15 cellular contexts compared by ENCODE assay signal in genomic region chr1:211126622-211127021, GRCh38. TPM values are rescaled to one million over a fixed set of nuclear protein-coding genes. Genes with fewer than 3 reads are reported as not detected.
A peak's percentile ranks its signal among the peaks of the same experiment; 100 is the strongest.
DNase-seq lines count a peak whose midpoint lies in the region; ATAC-seq and TF ChIP-seq lines count a peak whose summit lies in the region.
"Had no signal": no experiment of that assay in that cellular context is flagged by ENCODE, and none has a peak within 500 bp of the region (broad histone marks: within the 10 kb centered on the region; RNA-seq: fewer than 3 reads in every experiment).

No MANE protein-coding gene starts in this region.

- no peak overlapping the region for H2BK5ac ChIP-seq in IMR-90 (ENCODE audit: low read depth, low read length, poor library complexity, severe bottlenecking)

- H3K4ac ChIP-seq in IMR-90 (ENCODE audit: low read depth, low read length): no peak overlapping the region

- WGBS in IMR-90 (ENCODE audit: extremely low coverage in 2 of 2, insufficient read length in 1 of 2), 2 experiments: no CpG with 5 or more reads among the region's 2 CpGs

- POLR2A ChIA-PET in IMR-90 (lab: Charles Lee; ENCODE audit: unreplicated experiment): no interaction called here

- no peak overlapping the region for H3K9ac ChIP-seq in IMR-90 (ENCODE audit: low read depth, low read length)

- H3K36me3 Mint-ChIP-seq in natural killer cell: no peaks in the 10 kb centered on the region

- H4K91ac ChIP-seq in IMR-90 (ENCODE audit: insufficient read depth, low read depth, low read length): no peak overlapping the region

- no peak overlapping the region for H2BK20ac ChIP-seq in IMR-90 (ENCODE audit: low read depth, low read length)

- no peaks in the 10 kb centered on the region for H3K4me1 Mint-ChIP-seq in natural killer cell

- no peak for TF ChIP-seq POLR2A in IMR-90 (IDR thresholded peaks at IDR 0.05; ENCODE audit: low read depth, low read length)

- intact Hi-C loops in IMR-90 (cut with micrococcal nuclease): no loop called here
- intact Hi-C loops in sciatic nerve (cut with DNase I): no loop called here
- intact Hi-C loops in lower lobe of right lung (cut with DNase I): no loop called here
- intact Hi-C loops in natural killer cell (cut with micrococcal nuclease): no loop called here

- no peaks in the 10 kb centered on the region for H3K9me3 ChIP-seq in IMR-90 (ENCODE audit: control insufficient read depth, insufficient read depth, low read length)
- no peaks in the 10 kb centered on the region for H3K9me3 ChIP-seq in lower lobe of right lung

- TF ChIP-seq RAD21 in IMR-90 (IDR thresholded peaks at IDR 0.05; ENCODE audit: low read length): no peak

- H3K27ac ChIP-seq in IMR-90 (ENCODE audit: insufficient read depth, low read length): no peak overlapping the region
- no peak overlapping the region for H3K27ac ChIP-seq in lower lobe of right lung

- H3K23ac ChIP-seq in IMR-90 (ENCODE audit: low read depth, low read length): no peak overlapping the region

- H3K9me3 Mint-ChIP-seq in natural killer cell: no peaks in the 10 kb centered on the region
- H3K9me3 Mint-ChIP-seq: CD4-positive, alpha-beta T cell had no signal

- no peak overlapping the region for H3K27ac Mint-ChIP-seq in natural killer cell
- H3K27ac Mint-ChIP-seq: CD4-positive, alpha-beta T cell had no signal

- in situ Hi-C loops in IMR-90 (cut with MboI; ENCODE audit: low sequenced_read_pairs): no loop called here

- H3K36me3 ChIP-seq in IMR-90 (ENCODE audit: control insufficient read depth, insufficient read depth, low read length) (no peaks in the 10 kb centered on the region), lower lobe of right lung (no peaks in the 10 kb centered on the region)

- H3K27me3 Mint-ChIP-seq in natural killer cell (ENCODE audit: low read depth in 2 of 2): peaks cover 39 to 53% of the 10 kb centered on the region in 2 donors

- no peaks in the 10 kb centered on the region for H4K20me1 ChIP-seq in IMR-90 (ENCODE audit: insufficient read depth, low read length)

- no peak overlapping the region for H4K5ac ChIP-seq in IMR-90 (ENCODE audit: low read depth, low read length)

- no peak overlapping the region for H2BK15ac ChIP-seq in IMR-90 (ENCODE audit: low read depth, low read length)

- TF ChIP-seq CTCF in IMR-90 (conservative IDR thresholded peaks at IDR 0.05; ENCODE audit: low read depth, low read length) (no peak), fibroblast of villous mesenchyme (IDR thresholded peaks at IDR 0.05; ENCODE audit: insufficient read depth, low read depth, low read length) (no peak), lower lobe of right lung (IDR thresholded peaks at IDR 0.05) (no peak), natural killer cell (IDR thresholded peaks at IDR 0.05) (no peak)

- H4K8ac ChIP-seq in IMR-90 (ENCODE audit: low read depth in 2 of 2, low read length in 2 of 2): no peak overlapping the region

- no peak overlapping the region for H3K18ac ChIP-seq in IMR-90 (ENCODE audit: low read depth, low read length)

- H3K4me3 ChIP-seq in IMR-90 (ENCODE audit: insufficient read depth, low read depth, low read length): no peak overlapping the region
- H3K4me3 ChIP-seq in fibroblast of villous mesenchyme (ENCODE audit: low read depth, low read length): no peak overlapping the region
- no peak overlapping the region for H3K4me3 ChIP-seq in lower lobe of right lung

- peak; percentile 11 for DNase-seq in AG08396 (ENCODE audit: low spot score)
- peak; percentile 23 for DNase-seq in IMR-90
- peak; percentile 70 for DNase-seq in fibroblast of villous mesenchyme (ENCODE audit: low read depth)
- DNase-seq in sciatic nerve (ENCODE audit: low spot score): no peak
- DNase-seq in NCI-H2081 treated with DMSO at 0.1 percent for 48 hours (lab: John Stamatoyannopoulos, UW): no peak
- DNase-seq in lower lobe of right lung: no peak
- no peak for DNase-seq in natural killer cell
- no peak for DNase-seq in NCI-H2107 (lab: John Stamatoyannopoulos, UW)
- DNase-seq: 8988T; CD4-positive, alpha-beta T cell; DND-41; KBM-7; NCI-H1092; NCI-H345; NCI-H526 treated with DMSO at 0.1 percent for 48 hours had no signal

- H3K56ac ChIP-seq in IMR-90 (ENCODE audit: extremely low read depth, insufficient read depth, low read length): no peak overlapping the region

- BruUV-seq in IMR-90 (replicated peaks; lab: Mats Ljungman, UMichigan): no TSS peak

- no peak overlapping the region for H2AFZ ChIP-seq in IMR-90 (replicated peaks; ENCODE audit: low read length, poor library complexity)

- no peaks in the 10 kb centered on the region for H3K27me3 ChIP-seq in IMR-90 (ENCODE audit: control insufficient read depth, insufficient read depth, low read length)
- H3K27me3 ChIP-seq in lower lobe of right lung (ENCODE audit: low read depth): peaks cover 6% of the 10 kb centered on the region

- H2AK5ac ChIP-seq in IMR-90 (ENCODE audit: low read depth, low read length): no peak overlapping the region

- no peak overlapping the region for H3K4me3 Mint-ChIP-seq in natural killer cell
- H3K4me3 Mint-ChIP-seq: CD4-positive, alpha-beta T cell had no signal

- H3K79me1 ChIP-seq in IMR-90 (ENCODE audit: low read depth in 1 of 2, low read length in 2 of 2): no peaks in the 10 kb centered on the region

- H2BK120ac ChIP-seq in IMR-90 (ENCODE audit: low read depth, low read length): no peak overlapping the region

- H3K14ac ChIP-seq in IMR-90 (replicated peaks; ENCODE audit: low read depth, low read length): no peak overlapping the region

- H3K9me1 ChIP-seq in IMR-90 (ENCODE audit: insufficient read depth, low read length): no peaks in the 10 kb centered on the region

- ATAC-seq in IMR-90 (ENCODE audit: low read depth) (peak; percentile 67), sciatic nerve (peak; percentile 91), lower lobe of right lung (no peak), natural killer cell (no peak)

- no peak overlapping the region for H3K4me2 ChIP-seq in IMR-90 (ENCODE audit: low read depth, low read length)

- H2AK9ac ChIP-seq in IMR-90 (replicated peaks; ENCODE audit: low read depth, low read length, poor library complexity): no peak overlapping the region

- dilution Hi-C loops in IMR-90 (cut with HindIII; ENCODE audit: low sequenced_read_pairs, unreplicated experiment): no loop called here

- CTCF ChIA-PET in IMR-90 (lab: Yijun Ruan, JAX): interaction anchor here (1.1 kb wide), 1 partner anchor 529 kb away, joined by 3 read pairs; no protein-coding TSS in a partner anchor

- H3K4me1 ChIP-seq in IMR-90 (ENCODE audit: control insufficient read depth, insufficient read depth, low read length) (no peaks in the 10 kb centered on the region), lower lobe of right lung (no peaks in the 10 kb centered on the region)

TF ChIP-seq in IMR-90, 13 proteins besides CTCF, POLR2A, EP300 and RAD21:
- TF ChIP-seq ELK1 (IDR thresholded peaks at IDR 0.05; ENCODE audit: borderline replicate concordance, low read depth, low read length) (no peak), MXI1 (IDR thresholded peaks at IDR 0.05; ENCODE audit: borderline replicate concordance, low read depth, low read length) (no peak), NFE2L2 (IDR thresholded peaks at IDR 0.05; ENCODE audit: low read depth, low read length) (no peak), MAFK (IDR thresholded peaks at IDR 0.05; ENCODE audit: low read depth, low read length) (no peak), CEBPB (IDR thresholded peaks at IDR 0.05; ENCODE audit: low read depth, low read length) (no peak), RCOR1 (IDR thresholded peaks at IDR 0.05; ENCODE audit: insufficient replicate concordance, low read length) (no peak), CHD1 (IDR thresholded peaks at IDR 0.05; ENCODE audit: low read depth, low read length) (no peak), RFX5 (IDR thresholded peaks at IDR 0.05; ENCODE audit: low read depth, low read length) (no peak), MAZ (IDR thresholded peaks at IDR 0.05; ENCODE audit: borderline replicate concordance, low read depth, low read length) (no peak), BHLHE40 (IDR thresholded peaks at IDR 0.05; ENCODE audit: low read depth, low read length) (no peak), FOS (IDR thresholded peaks at IDR 0.05; ENCODE audit: low read depth, low read length) (no peak), SMC3 (IDR thresholded peaks at IDR 0.05; ENCODE audit: low read depth, low read length) (no peak)
- TF ChIP-seq, protein P1, sequence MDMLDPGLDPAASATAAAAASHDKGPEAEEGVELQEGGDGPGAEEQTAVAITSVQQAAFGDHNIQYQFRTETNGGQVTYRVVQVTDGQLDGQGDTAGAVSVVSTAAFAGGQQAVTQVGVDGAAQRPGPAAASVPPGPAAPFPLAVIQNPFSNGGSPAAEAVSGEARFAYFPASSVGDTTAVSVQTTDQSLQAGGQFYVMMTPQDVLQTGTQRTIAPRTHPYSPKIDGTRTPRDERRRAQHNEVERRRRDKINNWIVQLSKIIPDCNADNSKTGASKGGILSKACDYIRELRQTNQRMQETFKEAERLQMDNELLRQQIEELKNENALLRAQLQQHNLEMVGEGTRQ (IDR thresholded peaks at IDR 0.05; ENCODE audit: low read depth, low read length): no peak

RNA-seq across cellular contexts. Expression of gene KCNH1, which starts 7.3 kb away (rescaled TPM):
- total RNA-seq in IMR-90 (2012; rRNA removed) (0.54 and 0.56 TPM in 2 replicates), fibroblast of villous mesenchyme (11.2 and 14.2 TPM in 2 replicates), sciatic nerve (3.2 TPM), lower lobe of right lung (not detected), natural killer cell (not detected)
- polyA plus RNA-seq in IMR-90 (2012; rRNA removed): 0.20 and 0.27 TPM in 2 replicates
- 0.10 and 0.70 TPM in 2 replicates for polyA plus RNA-seq in IMR-90 (2012; cell fraction: cytosol; rRNA removed)
- 0.11 and 0.32 TPM in 2 replicates for polyA plus RNA-seq in IMR-90 (2012; cell fraction: nucleus; rRNA removed; ENCODE audit: low replicate concordance)
- total RNA-seq: CD4-positive, alpha-beta T cell had no signal

Comparison
In these comparisons a context has a peak if more than half of its experiments do, and no peak if none do; other contexts are left out.
1. DNase-seq: peak in AG08396 (single experiment), IMR-90 (single experiment) and fibroblast of villous mesenchyme (single experiment); none in sciatic nerve (single experiment), NCI-H2081 treated with DMSO at 0.1 percent for 48 hours (single experiment), lower lobe of right lung (single experiment), natural killer cell (single experiment) and NCI-H2107 (single experiment).
2. ATAC-seq: peak in IMR-90 (single experiment) and sciatic nerve (single experiment); none in lower lobe of right lung (0 of 2) and natural killer cell (0 of 3).